9 cellular contexts compared by ENCODE assay signal in the genomic region with DNA sequence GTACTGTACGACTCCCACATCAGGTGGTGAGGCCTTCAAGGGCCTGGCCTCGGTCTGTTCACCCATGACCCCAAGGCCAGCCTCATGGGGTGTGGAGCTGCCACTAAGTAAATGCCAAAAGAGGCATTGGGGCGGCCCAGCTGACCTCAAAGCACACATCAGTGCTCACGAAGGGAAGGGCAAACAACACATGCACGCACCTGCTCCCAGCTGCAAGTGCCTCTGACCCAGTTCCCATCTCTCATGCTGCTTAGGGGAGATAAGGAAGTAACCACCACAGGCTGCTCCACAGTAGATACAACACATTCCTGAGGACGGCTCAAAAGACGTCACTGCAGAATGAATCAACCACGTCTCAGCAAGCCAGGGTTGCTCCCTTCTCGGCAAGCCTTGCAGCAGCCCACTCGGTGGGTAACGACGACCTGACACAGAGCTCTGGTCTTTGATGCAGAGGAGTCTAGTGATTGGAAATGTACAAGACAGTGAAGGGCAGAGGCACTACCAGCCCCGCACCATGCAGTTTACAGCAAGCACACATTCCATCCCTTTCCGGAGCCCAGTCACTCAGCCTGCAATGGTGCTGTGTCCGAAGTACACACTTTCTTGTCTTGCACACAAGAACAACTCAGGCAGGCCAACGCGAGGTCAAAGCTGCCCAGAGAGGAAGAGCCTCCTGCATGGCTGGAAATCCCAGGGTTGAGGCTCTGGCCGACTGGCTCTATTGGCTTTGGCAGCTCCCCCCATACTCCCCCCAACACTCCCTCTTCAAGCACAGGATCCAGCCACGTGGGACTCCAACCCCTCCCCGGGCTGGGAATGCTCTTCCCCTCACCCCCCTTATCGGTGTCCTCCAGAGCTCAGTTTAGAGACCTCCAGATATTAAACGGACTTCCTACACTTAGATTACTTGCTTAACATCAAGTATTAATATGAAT. TPM values are rescaled to one million over a fixed set of nuclear protein-coding genes. Genes with fewer than 3 reads are reported as not detected.
DNase-seq lines count a peak whose midpoint lies in the region; ATAC-seq, FAIRE-seq and TF ChIP-seq lines count a peak whose summit lies in the region.
"Had no signal": no experiment of that assay in that cellular context is flagged by ENCODE, and none has a peak within 500 bp of the region (broad histone marks: within the 10 kb centered on the region; RNA-seq: fewer than 3 reads in every experiment).

No MANE protein-coding gene starts in this region.

- no peak overlapping the region for H3K4me3 Mint-ChIP-seq in natural killer cell
- H3K4me3 Mint-ChIP-seq in activated T-helper 17 cell treated with anti-CD3 and anti-CD28 coated beads, Interleukin-2, amount 50 U/mL, for 72 hours = no peak overlapping the region

- peak overlapping the region; percentile 12 for H3K4me3 ChIP-seq in brain microvascular endothelial cell (ENCODE audit: low read depth, low read length)

- no peaks in the 10 kb centered on the region for H3K9me3 Mint-ChIP-seq in natural killer cell
- no peaks in the 10 kb centered on the region for H3K9me3 Mint-ChIP-seq in activated T-helper 17 cell treated with anti-CD3 and anti-CD28 coated beads, Interleukin-2, amount 50 U/mL, for 72 hours

- in situ Hi-C loops in brain microvascular endothelial cell (cut with HindIII; ENCODE audit: low pct_ligation_motif_present, low sequenced_read_pairs) = no loop called here

- TF ChIP-seq CTCF in brain microvascular endothelial cell (IDR thresholded peaks at IDR 0.05; ENCODE audit: low read depth, low read length, missing control alignments) (no peak), natural killer cell (IDR thresholded peaks at IDR 0.05) (no peak)

- intact Hi-C loops in natural killer cell (cut with micrococcal nuclease) = no loop called here

- no peak for TF ChIP-seq POLR2A in GM12891 (IDR thresholded peaks at IDR 0.05; ENCODE audit: low read depth, low read length)

- peak; percentile 67 for FAIRE-seq in GM12891 (lab: Jason Lieb, UNC)

- DNase-seq in GM12891 (ENCODE audit: insufficient read length, low spot score) (no peak), brain microvascular endothelial cell (peak; percentile 99), natural killer cell (no peak), NCI-H2196 treated with DMSO at 0.1 percent for 48 hours (lab: John Stamatoyannopoulos, UW; ENCODE audit: unreplicated experiment) (no peak), midbrain (lab: John Stamatoyannopoulos, UW) (no peak)

- H3K27me3 Mint-ChIP-seq in natural killer cell (ENCODE audit: low read depth in 2 of 2) = no peaks in the 10 kb centered on the region
- peaks cover 29% of the 10 kb centered on the region for H3K27me3 Mint-ChIP-seq in activated T-helper 17 cell treated with anti-CD3 and anti-CD28 coated beads, Interleukin-2, amount 50 U/mL, for 72 hours

- no peaks in the 10 kb centered on the region for H3K36me3 ChIP-seq in brain microvascular endothelial cell (replicated peaks)

- ATAC-seq in HG03196 (IDR thresholded peaks at IDR 0.05; ENCODE audit: unreplicated experiment) (peak; percentile 54), natural killer cell (peak in 1 of 3 donors; percentile 39), HG03045 (IDR thresholded peaks at IDR 0.05; ENCODE audit: unreplicated experiment) (no peak)
- no peak for ATAC-seq in activated T-helper 17 cell treated with anti-CD3 and anti-CD28 coated beads, Interleukin-2, amount 50 U/mL, for 72 hours (replicated peaks)
- ATAC-seq: HCT116 had no signal

- no peaks in the 10 kb centered on the region for H3K36me3 Mint-ChIP-seq in natural killer cell
- no peaks in the 10 kb centered on the region for H3K36me3 Mint-ChIP-seq in activated T-helper 17 cell treated with anti-CD3 and anti-CD28 coated beads, Interleukin-2, amount 50 U/mL, for 72 hours (ENCODE audit: low read depth)

- peaks cover 29% of the 10 kb centered on the region in 2 donors for H3K4me1 Mint-ChIP-seq in natural killer cell
- H3K4me1 Mint-ChIP-seq in activated T-helper 17 cell treated with anti-CD3 and anti-CD28 coated beads, Interleukin-2, amount 50 U/mL, for 72 hours = no peaks in the 10 kb centered on the region

- H3K27me3 ChIP-seq in brain microvascular endothelial cell (replicated peaks) = no peaks in the 10 kb centered on the region

- peak overlapping the region; percentile 99 for H3K27ac ChIP-seq in brain microvascular endothelial cell

- H3K27ac Mint-ChIP-seq in natural killer cell = peak overlapping the region; percentile 14 to 63
- H3K27ac Mint-ChIP-seq in activated T-helper 17 cell treated with anti-CD3 and anti-CD28 coated beads, Interleukin-2, amount 50 U/mL, for 72 hours = no peak overlapping the region

TF ChIP-seq in GM12891, 5 proteins besides CTCF, POLR2A, EP300 and RAD21:
- no peak for TF ChIP-seq SPI1 (IDR thresholded peaks at IDR 0.05; ENCODE audit: low read depth, low read length)
- no peak for TF ChIP-seq POU2F2 (IDR thresholded peaks at IDR 0.05; ENCODE audit: low read depth, low read length)
- TF ChIP-seq POLR2AphosphoS5 (IDR thresholded peaks at IDR 0.05; ENCODE audit: low read depth, low read length) = no peak
- TF ChIP-seq PAX5 (IDR thresholded peaks at IDR 0.05; ENCODE audit: insufficient read depth, low read length, severe bottlenecking) = no peak
- no peak for TF ChIP-seq TAF1 (IDR thresholded peaks at IDR 0.05; ENCODE audit: low read depth, low read length)
TF ChIP-seq in GM12891: peak in this region for 0.

RNA-seq across cellular contexts. Expression of a gene that starts 31.8 kb away (rescaled TPM):
- polyA plus RNA-seq in GM12891 (2012; ENCODE audit: low read depth, missing spikeins) = 13.0 TPM
- total RNA-seq in natural killer cell = not detected
- under 1 TPM in 1 of 2 donors, not detected in 1; 0.87 TPM for total RNA-seq in activated T-helper 17 cell treated with anti-CD3 and anti-CD28 coated beads, Interleukin-2, amount 50 U/mL, for 72 hours

RNA-seq across cellular contexts. Expression of a gene that starts 51.2 kb away (rescaled TPM):
- 0.28 TPM for polyA plus RNA-seq in GM12891 (2012; ENCODE audit: low read depth, missing spikeins)
- 10 to 100 TPM; 19.9 to 32.1 (median 20.7) TPM for total RNA-seq in natural killer cell
- not detected for total RNA-seq in activated T-helper 17 cell treated with anti-CD3 and anti-CD28 coated beads, Interleukin-2, amount 50 U/mL, for 72 hours

Comparison
In these comparisons a context has a peak if more than half of its experiments do, and no peak if none do; other contexts are left out.
1. RNA of a gene that starts 51.2 kb away (total RNA-seq): 19.9 to 32.1 TPM in natural killer cell; not detected in activated T-helper 17 cell treated with anti-CD3 and anti-CD28 coated beads, Interleukin-2, amount 50 U/mL, for 72 hours; every median in the first group is over 10 times any median in the second.